Comparison of ENCODE assay signal across 15 cellular contexts in the genomic region with DNA sequence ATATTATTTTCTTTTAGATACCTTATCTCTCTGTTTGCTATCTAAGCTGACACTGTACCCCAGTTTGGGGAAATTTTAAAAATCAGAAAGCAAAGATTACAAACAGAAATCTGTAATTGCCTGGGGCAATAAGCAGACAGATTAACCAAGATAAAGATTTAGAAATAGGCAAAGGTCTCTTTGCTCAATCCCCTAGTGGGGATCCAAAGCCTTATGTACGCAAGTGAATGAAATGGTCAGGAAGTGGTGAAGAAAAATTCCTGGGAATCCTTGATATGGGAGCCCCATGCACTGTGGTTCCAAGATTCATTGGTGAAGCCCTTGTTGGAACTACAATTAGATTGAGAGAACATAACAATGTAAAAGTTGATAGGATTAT.
"Had no signal": no experiment of that assay in that cellular context is flagged by ENCODE, and none has a peak within 500 bp of the region (broad histone marks: within the 10 kb centered on the region; RNA-seq: fewer than 3 reads in every experiment).

No MANE protein-coding gene starts in this region.

- H3K4me3 ChIP-seq: ascending aorta, dorsolateral prefrontal cortex, left lung, skin epidermis, tibial nerve, uterus had no signal

- H3K27ac ChIP-seq: ascending aorta, dorsolateral prefrontal cortex, left lung, skin epidermis, tibial nerve, uterus had no signal

- H3K4me1 ChIP-seq: ascending aorta, left lung, tibial nerve, uterus had no signal

- H3K36me3 ChIP-seq: ascending aorta, left lung, tibial nerve, uterus had no signal

- H3K27me3 ChIP-seq: ascending aorta, dorsolateral prefrontal cortex, left lung, tibial nerve, uterus had no signal

- ATAC-seq: activated CD4-positive, CD25-positive, alpha-beta regulatory T cell treated with anti-CD3 and anti-CD28 coated beads, Interleukin-2, amount 50 U/mL, for 24 hours; activated naive CD8-positive, alpha-beta T cell treated with anti-CD3 and anti-CD28 coated beads, Interleukin-2, amount 50 U/mL, for 24 hours; left lung; natural killer cell had no signal

- H3K9me3 ChIP-seq: ascending aorta, left lung, tibial nerve, uterus had no signal

- DNase-seq: activated CD4-positive, alpha-beta T cell treated with anti-CD3 and anti-CD28 coated beads, Interleukin-2, amount 50 U/mL, for 1 hour; activated naive CD4-positive, alpha-beta T cell treated with anti-CD3 and anti-CD28 coated beads for 36 hours; activated naive CD8-positive, alpha-beta T cell treated with anti-CD3 and anti-CD28 coated beads, Interleukin-2, amount 50 U/mL, for 24 hours; dorsolateral prefrontal cortex; left lung; natural killer cell; stimulated activated CD4-positive, alpha-beta T cell treated with anti-CD3 and anti-CD28 coated beads, Interleukin-15, amount 100 ng/mL, for 24 hours; stimulated activated CD4-positive, alpha-beta T cell treated with anti-CD3 and anti-CD28 coated beads, Interleukin-4, amount 100 ng/mL, for 1 hour; stimulated activated naive CD4-positive, alpha-beta T cell; substantia nigra; uterus had no signal
